ENCODE assay signal across 13 cellular contexts in the genomic region with DNA sequence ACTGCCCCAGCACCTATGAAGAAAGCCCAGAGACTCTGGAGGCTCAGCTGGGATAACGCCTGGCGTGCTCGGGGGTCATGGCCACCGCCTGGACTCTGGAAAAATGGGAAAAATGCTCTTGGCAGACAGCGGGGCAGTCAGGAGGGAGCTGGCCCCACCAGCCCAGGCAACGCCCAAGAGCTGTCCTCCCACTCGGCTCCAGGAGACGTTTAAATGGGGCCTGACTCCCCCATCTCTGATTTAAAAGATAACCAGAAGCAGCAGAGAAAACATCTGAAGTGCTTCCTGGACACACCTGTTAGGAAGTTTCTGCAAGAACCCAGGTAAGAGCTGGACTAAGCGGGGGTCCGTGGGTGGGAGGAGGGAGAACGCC.
DNase-seq lines count a peak whose midpoint lies in the region; ATAC-seq, FAIRE-seq and TF ChIP-seq lines count a peak whose summit lies in the region.
"Had no signal": no experiment of that assay in that cellular context is flagged by ENCODE, and none has a peak within 500 bp of the region (broad histone marks: within the 10 kb centered on the region; RNA-seq: fewer than 3 reads in every experiment).

No MANE protein-coding gene starts in this region.

- no peak for TF ChIP-seq POLR2A in sigmoid colon (IDR thresholded peaks at IDR 0.05)
- TF ChIP-seq POLR2A in GM12891 (IDR thresholded peaks at IDR 0.05; ENCODE audit: low read depth, low read length) = no peak
- TF ChIP-seq POLR2A in erythroblast (IDR thresholded peaks at IDR 0.05; ENCODE audit: low read length) = no peak

- H3K9me3 Mint-ChIP-seq in Caco-2 (ENCODE audit: unreplicated experiment) = peaks cover 2% of the 10 kb centered on the region
- H3K9me3 Mint-ChIP-seq: activated B cell treated with CpG ODN at 0.5 μM for 24 hours had no signal

- POLR2A ChIA-PET in Caco-2 (lab: Charles Lee) = interaction anchor here (1.4 kb wide), 1 partner anchor 83 kb away, joined by 9 read pairs; the partner anchor contains the start of gene INSIG1

- CTCF ChIA-PET in Caco-2 (lab: Charles Lee) = interaction anchor here (0.9 to 1.6 kb wide), 3 partner anchors 20 to 131 kb away, joined by 3 to 5 read pairs (median 5); partner anchors contain the start of gene INSIG1

- DNase-seq in Caco-2 (no peak), SJCRH30 (peak in 1 of 2 experiments; percentile 31), left lobe of liver (ENCODE audit: low spot score) (no peak), sigmoid colon (no peak), dedifferentiated amniotic fluid mesenchymal stem cell (ENCODE audit: extremely low spot score) (no peak), GM12891 (ENCODE audit: insufficient read length, low spot score) (no peak), erythroblast (lab: John Stamatoyannopoulos, UW) (no peak)
- DNase-seq: activated B cell treated with CpG ODN at 0.5 μM for 24 hours; stimulated activated naive CD8-positive, alpha-beta T cell treated with anti-CD3 and anti-CD28 coated beads, Interleukin-15, Interleukin-2, amounts not matched to agents 100 U/mL and 50 U/mL, for 24 hours had no signal

- 30 to 51% methylated on average over 11 of the region's 11 CpGs for WGBS in sigmoid colon, 2 donors

- intact Hi-C loops in Caco-2 (cut with micrococcal nuclease; ENCODE audit: unreplicated experiment) = loop anchor here (2.0 to 5.0 kb wide), 2 partner anchors 21 to 83 kb away; partner anchors contain the start of gene INSIG1
- intact Hi-C loops in sigmoid colon (cut with DNase I) = no loop called here

- peaks cover 11% of the 10 kb centered on the region for H3K4me1 Mint-ChIP-seq in Caco-2 (ENCODE audit: low read depth, unreplicated experiment)
- H3K4me1 Mint-ChIP-seq: activated B cell treated with CpG ODN at 0.5 μM for 24 hours had no signal

- peak overlapping the region; percentile 83 for H3K27ac Mint-ChIP-seq in Caco-2 (ENCODE audit: unreplicated experiment)
- H3K27ac Mint-ChIP-seq: activated B cell treated with CpG ODN at 0.5 μM for 24 hours had no signal

- TF ChIP-seq CTCF in Caco-2 (IDR thresholded peaks at IDR 0.05; ENCODE audit: insufficient read depth in 1 of 2, low read depth in 1 of 2, low read length in 1 of 2, severe bottlenecking in 1 of 2, unreplicated experiment in 1 of 2) (no peak), sigmoid colon (IDR thresholded peaks at IDR 0.05) (no peak)

- FAIRE-seq in GM12891 (lab: Jason Lieb, UNC) = no peak
- FAIRE-seq: G401.6, H54 had no signal

- H3K4me3 Mint-ChIP-seq in Caco-2 (ENCODE audit: unreplicated experiment) = peak overlapping the region; percentile 85
- H3K4me3 Mint-ChIP-seq: activated B cell treated with CpG ODN at 0.5 μM for 24 hours had no signal

- TF ChIP-seq EP300 in sigmoid colon (IDR thresholded peaks at IDR 0.05) = no peak

- H3K4me3 ChIP-seq in Caco-2 (ENCODE audit: low read depth, low read length) (peak overlapping the region; percentile 33), SJCRH30 (peak overlapping the region; percentile 50), sigmoid colon (peak overlapping the region in 3 of 4 donors; percentile 25 to 35 (median 29))
- H3K4me3 ChIP-seq: SK-N-MC had no signal

- H3K27me3 ChIP-seq in Caco-2 (replicated peaks; ENCODE audit: control insufficient read depth, insufficient read depth, low read length) = no peaks in the 10 kb centered on the region
- H3K27me3 ChIP-seq in SJCRH30 = no peaks in the 10 kb centered on the region
- peaks cover 6 to 60% (median 20%) of the 10 kb centered on the region in 3 donors for H3K27me3 ChIP-seq in sigmoid colon

- H3K36me3 ChIP-seq in Caco-2 (ENCODE audit: control insufficient read depth, insufficient read depth, low read length) (no peaks in the 10 kb centered on the region), SJCRH30 (no peaks in the 10 kb centered on the region), sigmoid colon (no peaks in the 10 kb centered on the region)

- no TSS peak for BruUV-seq in Caco-2 (replicated peaks; lab: Mats Ljungman, UMichigan)

- no peaks in the 10 kb centered on the region for H3K27me3 Mint-ChIP-seq in Caco-2 (ENCODE audit: insufficient read depth, unreplicated experiment)
- H3K27me3 Mint-ChIP-seq: activated B cell treated with CpG ODN at 0.5 μM for 24 hours had no signal

- no peaks in the 10 kb centered on the region for H3K36me3 Mint-ChIP-seq in Caco-2 (ENCODE audit: insufficient read depth, unreplicated experiment)

- H3K4me1 ChIP-seq in Caco-2 (peaks cover 17% of the 10 kb centered on the region), SJCRH30 (peaks cover 29% of the 10 kb centered on the region), sigmoid colon (peaks cover 0 to 10% (median 9%) of the 10 kb centered on the region in 4 donors)

- H3K9me3 ChIP-seq in Caco-2 (no peaks in the 10 kb centered on the region), SJCRH30 (replicated peaks) (no peaks in the 10 kb centered on the region), sigmoid colon (no peaks in the 10 kb centered on the region)

- peak overlapping the region; percentile 42 for H3K27ac ChIP-seq in SJCRH30
- H3K27ac ChIP-seq in sigmoid colon = no peak overlapping the region
- H3K27ac ChIP-seq: SK-N-MC had no signal

- ATAC-seq in left lobe of liver = peak; percentile 3
- no peak for ATAC-seq in HG02970 (IDR thresholded peaks at IDR 0.05; ENCODE audit: low FRiP score, unreplicated experiment)
- ATAC-seq: stimulated activated naive CD8-positive, alpha-beta T cell treated with anti-CD3 and anti-CD28 coated beads, Interleukin-15, Interleukin-2, amounts not matched to agents 100 U/mL and 50 U/mL, for 24 hours had no signal

TF ChIP-seq in GM12891, 5 proteins besides CTCF, POLR2A, EP300 and RAD21:
- TF ChIP-seq SPI1 (IDR thresholded peaks at IDR 0.05; ENCODE audit: low read depth, low read length) = no peak
- no peak for TF ChIP-seq TAF1 (IDR thresholded peaks at IDR 0.05; ENCODE audit: low read depth, low read length)
- no peak for TF ChIP-seq POU2F2 (IDR thresholded peaks at IDR 0.05; ENCODE audit: low read depth, low read length)
- TF ChIP-seq PAX5 (IDR thresholded peaks at IDR 0.05; ENCODE audit: insufficient read depth, low read length, severe bottlenecking) = no peak
- no peak for TF ChIP-seq POLR2AphosphoS5 (IDR thresholded peaks at IDR 0.05; ENCODE audit: low read depth, low read length)
